Comparison of ENCODE assay signal across 1 cellular context in the genomic region with DNA sequence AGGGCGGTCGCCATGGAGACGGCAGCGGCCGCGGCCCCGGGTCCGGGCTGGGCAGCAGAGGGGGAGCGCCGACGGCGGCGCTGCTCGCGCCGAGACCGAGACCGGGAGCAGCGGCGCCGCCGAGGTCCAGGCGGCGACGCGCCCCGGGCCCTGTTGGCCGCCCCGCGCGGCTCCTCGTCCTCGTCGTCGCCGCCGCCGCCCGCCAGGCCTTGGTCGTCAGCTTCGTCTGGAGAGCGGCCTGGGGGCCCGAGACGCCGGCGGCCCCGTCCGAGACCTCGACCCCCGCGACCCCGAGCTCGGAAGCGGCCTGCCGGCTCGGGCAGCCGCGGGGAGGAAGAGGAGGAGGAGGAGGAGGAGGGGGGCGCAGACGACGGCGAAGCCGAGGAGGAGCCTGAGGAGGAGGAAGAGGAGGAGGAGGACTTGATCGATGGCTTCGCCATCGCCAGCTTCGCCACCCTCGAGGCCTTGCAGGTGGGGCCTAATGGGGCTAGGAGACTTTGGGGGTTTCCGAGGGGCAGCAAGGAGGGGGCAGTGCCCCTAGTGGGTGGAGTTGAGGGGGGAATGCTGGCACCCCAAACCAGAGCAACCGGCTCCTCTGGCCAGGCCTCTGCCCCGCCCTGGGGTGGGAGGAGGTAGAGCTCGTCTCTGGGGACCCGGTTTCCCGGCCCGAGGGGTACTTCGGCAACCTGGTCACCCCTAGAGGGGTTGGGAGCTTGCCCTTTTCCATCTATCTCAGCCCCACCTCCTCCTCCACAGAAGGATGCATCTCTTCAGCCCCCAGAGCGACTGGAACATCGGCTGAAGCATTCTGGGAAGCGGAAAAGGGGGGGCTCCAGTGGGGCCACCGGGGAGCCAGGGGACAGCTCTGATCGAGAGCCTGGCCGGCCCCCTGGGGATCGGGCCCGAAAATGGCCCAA.
A peak's percentile ranks its signal among the peaks of the same experiment; 100 is the strongest.
TF ChIP-seq lines count a peak whose summit lies in the region.

No MANE protein-coding gene starts in this region.

TF ChIP-seq in HEK293, 187 proteins besides CTCF, POLR2A, EP300 and RAD21 (continued from another document):
- TF ChIP-seq, protein P1, sequence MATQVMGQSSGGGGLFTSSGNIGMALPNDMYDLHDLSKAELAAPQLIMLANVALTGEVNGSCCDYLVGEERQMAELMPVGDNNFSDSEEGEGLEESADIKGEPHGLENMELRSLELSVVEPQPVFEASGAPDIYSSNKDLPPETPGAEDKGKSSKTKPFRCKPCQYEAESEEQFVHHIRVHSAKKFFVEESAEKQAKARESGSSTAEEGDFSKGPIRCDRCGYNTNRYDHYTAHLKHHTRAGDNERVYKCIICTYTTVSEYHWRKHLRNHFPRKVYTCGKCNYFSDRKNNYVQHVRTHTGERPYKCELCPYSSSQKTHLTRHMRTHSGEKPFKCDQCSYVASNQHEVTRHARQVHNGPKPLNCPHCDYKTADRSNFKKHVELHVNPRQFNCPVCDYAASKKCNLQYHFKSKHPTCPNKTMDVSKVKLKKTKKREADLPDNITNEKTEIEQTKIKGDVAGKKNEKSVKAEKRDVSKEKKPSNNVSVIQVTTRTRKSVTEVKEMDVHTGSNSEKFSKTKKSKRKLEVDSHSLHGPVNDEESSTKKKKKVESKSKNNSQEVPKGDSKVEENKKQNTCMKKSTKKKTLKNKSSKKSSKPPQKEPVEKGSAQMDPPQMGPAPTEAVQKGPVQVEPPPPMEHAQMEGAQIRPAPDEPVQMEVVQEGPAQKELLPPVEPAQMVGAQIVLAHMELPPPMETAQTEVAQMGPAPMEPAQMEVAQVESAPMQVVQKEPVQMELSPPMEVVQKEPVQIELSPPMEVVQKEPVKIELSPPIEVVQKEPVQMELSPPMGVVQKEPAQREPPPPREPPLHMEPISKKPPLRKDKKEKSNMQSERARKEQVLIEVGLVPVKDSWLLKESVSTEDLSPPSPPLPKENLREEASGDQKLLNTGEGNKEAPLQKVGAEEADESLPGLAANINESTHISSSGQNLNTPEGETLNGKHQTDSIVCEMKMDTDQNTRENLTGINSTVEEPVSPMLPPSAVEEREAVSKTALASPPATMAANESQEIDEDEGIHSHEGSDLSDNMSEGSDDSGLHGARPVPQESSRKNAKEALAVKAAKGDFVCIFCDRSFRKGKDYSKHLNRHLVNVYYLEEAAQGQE (tag by site-specific recombination; IDR thresholded peaks at IDR 0.05): no peak
- peak; percentile 76 for TF ChIP-seq ZFP69B (tag by site-specific recombination; IDR thresholded peaks at IDR 0.05)
- no peak for TF ChIP-seq ZNF274 (IDR thresholded peaks at IDR 0.05; ENCODE audit: low read length)
- TF ChIP-seq ZNF274 (tag by site-specific recombination; IDR thresholded peaks at IDR 0.05; ENCODE audit: borderline replicate concordance): no peak
- peak; percentile 34; the same call in 1 of the 2 replicates for TF ChIP-seq KLF8 (tag by site-specific recombination; IDR thresholded peaks at IDR 0.05)
- no peak for TF ChIP-seq GLI2 (tag by site-specific recombination; IDR thresholded peaks at IDR 0.05; ENCODE audit: borderline replicate concordance, low read depth)
- no peak for TF ChIP-seq ZNF140 (tag by site-specific recombination; IDR thresholded peaks at IDR 0.05)
- no peak for TF ChIP-seq OSR2 (tag by site-specific recombination; IDR thresholded peaks at IDR 0.05)
- TF ChIP-seq ZNF112 (tag by site-specific recombination; IDR thresholded peaks at IDR 0.05): no peak
- TF ChIP-seq, protein P2, sequence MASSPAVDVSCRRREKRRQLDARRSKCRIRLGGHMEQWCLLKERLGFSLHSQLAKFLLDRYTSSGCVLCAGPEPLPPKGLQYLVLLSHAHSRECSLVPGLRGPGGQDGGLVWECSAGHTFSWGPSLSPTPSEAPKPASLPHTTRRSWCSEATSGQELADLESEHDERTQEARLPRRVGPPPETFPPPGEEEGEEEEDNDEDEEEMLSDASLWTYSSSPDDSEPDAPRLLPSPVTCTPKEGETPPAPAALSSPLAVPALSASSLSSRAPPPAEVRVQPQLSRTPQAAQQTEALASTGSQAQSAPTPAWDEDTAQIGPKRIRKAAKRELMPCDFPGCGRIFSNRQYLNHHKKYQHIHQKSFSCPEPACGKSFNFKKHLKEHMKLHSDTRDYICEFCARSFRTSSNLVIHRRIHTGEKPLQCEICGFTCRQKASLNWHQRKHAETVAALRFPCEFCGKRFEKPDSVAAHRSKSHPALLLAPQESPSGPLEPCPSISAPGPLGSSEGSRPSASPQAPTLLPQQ (tag by site-specific recombination; IDR thresholded peaks at IDR 0.05): peak; percentile 53; the same call in 1 of the 2 replicates
- TF ChIP-seq ZNF76 (tag by site-specific recombination; IDR thresholded peaks at IDR 0.05; ENCODE audit: borderline replicate concordance, low read depth): peak; percentile 88
- TF ChIP-seq ZNF423 (tag by site-specific recombination; IDR thresholded peaks at IDR 0.05): no peak
- no peak; the same call in 1 of the 2 replicates for TF ChIP-seq ZBTB20 (tag by site-specific recombination; IDR thresholded peaks at IDR 0.05)
- TF ChIP-seq REPIN1 (tag by site-specific recombination; IDR thresholded peaks at IDR 0.05; ENCODE audit: low read depth): no peak
- TF ChIP-seq ZSCAN30 (tag by site-specific recombination; IDR thresholded peaks at IDR 0.05): no peak; the same call in 1 of the 2 replicates
- TF ChIP-seq ZBTB1 (tag by site-specific recombination; IDR thresholded peaks at IDR 0.05): no peak
- TF ChIP-seq MYNN (tag by site-specific recombination; IDR thresholded peaks at IDR 0.05; ENCODE audit: borderline replicate concordance): no peak
- TF ChIP-seq ZNF600 (tag by site-specific recombination; IDR thresholded peaks at IDR 0.05): no peak
- no peak for TF ChIP-seq ZNF146 (tag by site-specific recombination; IDR thresholded peaks at IDR 0.05)
- TF ChIP-seq, protein P3, sequence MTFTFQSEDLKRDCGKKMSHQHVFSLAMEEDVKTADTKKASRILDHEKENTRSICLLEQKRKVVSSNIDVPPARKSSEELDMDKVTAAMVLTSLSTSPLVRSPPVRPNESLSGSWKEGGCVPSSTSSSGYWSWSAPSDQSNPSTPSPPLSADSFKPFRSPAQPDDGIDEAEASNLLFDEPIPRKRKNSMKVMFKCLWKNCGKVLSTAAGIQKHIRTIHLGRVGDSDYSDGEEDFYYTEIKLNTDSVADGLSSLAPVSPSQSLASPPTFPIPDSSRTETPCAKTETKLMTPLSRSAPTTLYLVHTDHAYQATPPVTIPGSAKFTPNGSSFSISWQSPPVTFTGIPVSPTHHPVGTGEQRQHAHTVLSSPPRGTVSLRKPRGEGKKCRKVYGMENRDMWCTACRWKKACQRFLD (tag by site-specific recombination; IDR thresholded peaks at IDR 0.05): no peak
- TF ChIP-seq, protein P4, sequence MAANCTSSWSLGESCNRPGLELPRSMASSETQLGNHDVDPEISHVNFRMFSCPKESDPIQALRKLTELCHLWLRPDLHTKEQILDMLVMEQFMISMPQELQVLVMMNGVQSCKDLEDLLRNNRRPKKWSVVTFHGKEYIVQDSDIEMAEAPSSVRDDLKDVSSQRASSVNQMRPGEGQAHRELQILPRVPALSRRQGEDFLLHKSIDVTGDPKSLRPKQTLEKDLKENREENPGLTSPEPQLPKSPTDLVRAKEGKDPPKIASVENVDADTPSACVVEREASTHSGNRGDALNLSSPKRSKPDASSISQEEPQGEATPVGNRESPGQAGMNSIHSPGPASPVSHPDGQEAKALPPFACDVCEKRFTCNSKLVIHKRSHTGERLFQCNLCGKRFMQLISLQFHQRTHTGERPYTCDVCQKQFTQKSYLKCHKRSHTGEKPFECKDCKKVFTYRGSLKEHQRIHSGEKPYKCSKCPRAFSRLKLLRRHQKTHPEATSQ (tag by site-specific recombination; IDR thresholded peaks at IDR 0.05): 0 out of 2 replicates have a peak, but pooled peaks have one; percentile 44
- no peak for TF ChIP-seq ZNF155 (tag by site-specific recombination; IDR thresholded peaks at IDR 0.05)
- no peak for TF ChIP-seq ZNF610 (tag by site-specific recombination; IDR thresholded peaks at IDR 0.05; ENCODE audit: borderline replicate concordance)
- TF ChIP-seq BCL11B (tag by site-specific recombination; IDR thresholded peaks at IDR 0.05; ENCODE audit: low read depth): no peak
- no peak for TF ChIP-seq ZNF501 (tag by site-specific recombination; IDR thresholded peaks at IDR 0.05)
- no peak for TF ChIP-seq ZNF341 (tag by site-specific recombination; IDR thresholded peaks at IDR 0.05; ENCODE audit: low read depth)
- TF ChIP-seq, protein P5, sequence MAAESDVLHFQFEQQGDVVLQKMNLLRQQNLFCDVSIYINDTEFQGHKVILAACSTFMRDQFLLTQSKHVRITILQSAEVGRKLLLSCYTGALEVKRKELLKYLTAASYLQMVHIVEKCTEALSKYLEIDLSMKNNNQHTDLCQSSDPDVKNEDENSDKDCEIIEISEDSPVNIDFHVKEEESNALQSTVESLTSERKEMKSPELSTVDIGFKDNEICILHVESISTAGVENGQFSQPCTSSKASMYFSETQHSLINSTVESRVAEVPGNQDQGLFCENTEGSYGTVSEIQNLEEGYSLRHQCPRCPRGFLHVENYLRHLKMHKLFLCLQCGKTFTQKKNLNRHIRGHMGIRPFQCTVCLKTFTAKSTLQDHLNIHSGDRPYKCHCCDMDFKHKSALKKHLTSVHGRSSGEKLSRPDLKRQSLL (tag by site-specific recombination; IDR thresholded peaks at IDR 0.05): no peak
- no peak for TF ChIP-seq ZNF548 (tag by site-specific recombination; IDR thresholded peaks at IDR 0.05)
- TF ChIP-seq SP3 (tag by site-specific recombination; IDR thresholded peaks at IDR 0.05): peak; percentile 88
- no peak for TF ChIP-seq ZBTB8A (tag by site-specific recombination; IDR thresholded peaks at IDR 0.05)
- TF ChIP-seq YY2 (tag by site-specific recombination; IDR thresholded peaks at IDR 0.05): no peak
- peak; percentile 38 for TF ChIP-seq ZNF335 (tag by site-specific recombination; conservative IDR thresholded peaks at IDR 0.05)
- no peak for TF ChIP-seq TCF7L2 (IDR thresholded peaks at IDR 0.05; ENCODE audit: borderline replicate concordance, low read depth, low read length)
- TF ChIP-seq ZNF530 (tag by site-specific recombination; IDR thresholded peaks at IDR 0.05; ENCODE audit: low read depth): no peak
- TF ChIP-seq, protein P6, sequence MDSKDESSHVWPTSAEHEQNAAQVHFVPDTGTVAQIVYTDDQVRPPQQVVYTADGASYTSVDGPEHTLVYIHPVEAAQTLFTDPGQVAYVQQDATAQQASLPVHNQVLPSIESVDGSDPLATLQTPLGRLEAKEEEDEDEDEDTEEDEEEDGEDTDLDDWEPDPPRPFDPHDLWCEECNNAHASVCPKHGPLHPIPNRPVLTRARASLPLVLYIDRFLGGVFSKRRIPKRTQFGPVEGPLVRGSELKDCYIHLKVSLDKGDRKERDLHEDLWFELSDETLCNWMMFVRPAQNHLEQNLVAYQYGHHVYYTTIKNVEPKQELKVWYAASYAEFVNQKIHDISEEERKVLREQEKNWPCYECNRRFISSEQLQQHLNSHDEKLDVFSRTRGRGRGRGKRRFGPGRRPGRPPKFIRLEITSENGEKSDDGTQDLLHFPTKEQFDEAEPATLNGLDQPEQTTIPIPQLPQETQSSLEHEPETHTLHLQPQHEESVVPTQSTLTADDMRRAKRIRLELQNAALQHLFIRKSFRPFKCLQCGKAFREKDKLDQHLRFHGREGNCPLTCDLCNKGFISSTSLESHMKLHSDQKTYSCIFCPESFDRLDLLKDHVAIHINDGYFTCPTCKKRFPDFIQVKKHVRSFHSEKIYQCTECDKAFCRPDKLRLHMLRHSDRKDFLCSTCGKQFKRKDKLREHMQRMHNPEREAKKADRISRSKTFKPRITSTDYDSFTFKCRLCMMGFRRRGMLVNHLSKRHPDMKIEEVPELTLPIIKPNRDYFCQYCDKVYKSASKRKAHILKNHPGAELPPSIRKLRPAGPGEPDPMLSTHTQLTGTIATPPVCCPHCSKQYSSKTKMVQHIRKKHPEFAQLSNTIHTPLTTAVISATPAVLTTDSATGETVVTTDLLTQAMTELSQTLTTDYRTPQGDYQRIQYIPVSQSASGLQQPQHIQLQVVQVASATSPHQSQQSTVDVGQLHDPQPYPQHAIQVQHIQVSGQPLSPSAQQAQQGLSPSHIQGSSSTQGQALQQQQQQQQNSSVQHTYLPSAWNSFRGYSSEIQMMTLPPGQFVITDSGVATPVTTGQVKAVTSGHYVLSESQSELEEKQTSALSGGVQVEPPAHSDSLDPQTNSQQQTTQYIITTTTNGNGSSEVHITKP (tag by site-specific recombination; IDR thresholded peaks at IDR 0.05): 0 out of 2 replicates have a peak, but pooled peaks have one; percentile 39
- no peak for TF ChIP-seq ZNF558 (tag by site-specific recombination; IDR thresholded peaks at IDR 0.05)
- TF ChIP-seq ZNF174 (tag by site-specific recombination; IDR thresholded peaks at IDR 0.05): no peak
- TF ChIP-seq, protein P7, sequence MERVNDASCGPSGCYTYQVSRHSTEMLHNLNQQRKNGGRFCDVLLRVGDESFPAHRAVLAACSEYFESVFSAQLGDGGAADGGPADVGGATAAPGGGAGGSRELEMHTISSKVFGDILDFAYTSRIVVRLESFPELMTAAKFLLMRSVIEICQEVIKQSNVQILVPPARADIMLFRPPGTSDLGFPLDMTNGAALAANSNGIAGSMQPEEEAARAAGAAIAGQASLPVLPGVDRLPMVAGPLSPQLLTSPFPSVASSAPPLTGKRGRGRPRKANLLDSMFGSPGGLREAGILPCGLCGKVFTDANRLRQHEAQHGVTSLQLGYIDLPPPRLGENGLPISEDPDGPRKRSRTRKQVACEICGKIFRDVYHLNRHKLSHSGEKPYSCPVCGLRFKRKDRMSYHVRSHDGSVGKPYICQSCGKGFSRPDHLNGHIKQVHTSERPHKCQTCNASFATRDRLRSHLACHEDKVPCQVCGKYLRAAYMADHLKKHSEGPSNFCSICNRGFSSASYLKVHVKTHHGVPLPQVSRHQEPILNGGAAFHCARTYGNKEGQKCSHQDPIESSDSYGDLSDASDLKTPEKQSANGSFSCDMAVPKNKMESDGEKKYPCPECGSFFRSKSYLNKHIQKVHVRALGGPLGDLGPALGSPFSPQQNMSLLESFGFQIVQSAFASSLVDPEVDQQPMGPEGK (tag by site-specific recombination; IDR thresholded peaks at IDR 0.05): peak; percentile 56; the same call in 1 of the 2 replicates
- no peak for TF ChIP-seq ZNF629 (tag by site-specific recombination; IDR thresholded peaks at IDR 0.05)
- peak; percentile 50 for TF ChIP-seq GLIS1 (tag by site-specific recombination; IDR thresholded peaks at IDR 0.05)
- TF ChIP-seq ZEB2 (tag by site-specific recombination; IDR thresholded peaks at IDR 0.05): peak; percentile 39; the same call in 1 of the 2 replicates
- TF ChIP-seq MEIS1 (CRISPR knock-in tag; IDR thresholded peaks at IDR 0.05; ENCODE audit: borderline replicate concordance): no peak
- peak; percentile 20; the same call in 1 of the 2 replicates for TF ChIP-seq SP7 (tag by site-specific recombination; IDR thresholded peaks at IDR 0.05)
- TF ChIP-seq ZSCAN16 (tag by site-specific recombination; IDR thresholded peaks at IDR 0.05): no peak
- TF ChIP-seq ZIC2 (tag by site-specific recombination; IDR thresholded peaks at IDR 0.05): no peak
- no peak for TF ChIP-seq ZNF169 (tag by site-specific recombination; IDR thresholded peaks at IDR 0.05)
- no peak for TF ChIP-seq BCL11A (tag by site-specific recombination; IDR thresholded peaks at IDR 0.05; ENCODE audit: low read depth)
- no peak for TF ChIP-seq ZNF529 (tag by site-specific recombination; IDR thresholded peaks at IDR 0.05; ENCODE audit: insufficient replicate concordance)
- no peak for TF ChIP-seq ZFP3 (tag by site-specific recombination; IDR thresholded peaks at IDR 0.05; ENCODE audit: low read depth)
- TF ChIP-seq ZNF701 (tag by site-specific recombination; IDR thresholded peaks at IDR 0.05): no peak
- TF ChIP-seq ZNF19 (tag by site-specific recombination; IDR thresholded peaks at IDR 0.05; ENCODE audit: low read depth): no peak
